Comparison of ENCODE assay signal across 11 cellular contexts in the genomic region with DNA sequence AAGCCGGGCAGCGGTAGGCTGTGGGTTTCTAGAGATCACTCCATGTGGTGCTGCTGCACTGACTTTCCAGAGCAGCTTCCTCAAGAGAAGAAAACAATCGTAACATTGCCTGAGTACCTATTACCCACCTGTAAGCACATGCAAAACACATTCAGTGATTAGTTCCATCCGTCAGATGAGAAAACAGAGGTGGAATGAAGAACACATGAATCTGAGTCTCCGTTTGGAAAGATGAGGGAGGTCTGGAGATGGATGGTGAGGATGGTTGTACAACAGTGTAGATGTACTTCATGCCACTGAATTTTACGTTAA. TPM values are rescaled to one million over a fixed set of nuclear protein-coding genes. Genes with fewer than 3 reads are reported as not detected.
DNase-seq lines count a peak whose midpoint lies in the region; ATAC-seq and TF ChIP-seq lines count a peak whose summit lies in the region.
"Had no signal": no experiment of that assay in that cellular context is flagged by ENCODE, and none has a peak within 500 bp of the region (broad histone marks: within the 10 kb centered on the region; RNA-seq: fewer than 3 reads in every experiment).

No MANE protein-coding gene starts in this region.

- CTCF ChIA-PET in activated CD4-positive, alpha-beta T cell treated with anti-CD3 and anti-CD28 coated beads, Interleukin-2, amount 10 ng/mL, durations not matched to agents 7 days and 5 days (lab: Charles Lee), result interaction anchor here (0.6 to 11.4 kb wide), 16 partner anchors 8 to 1297 kb away, joined by 3 to 155 read pairs (median 5); partner anchors contain the start of gene TPBGL
- CTCF ChIA-PET in PC-3 (lab: Charles Lee), result interaction anchor here (0.8 to 1.6 kb wide), 5 partner anchors 62 to 214 kb away, joined by 3 to 20 read pairs (median 8); no protein-coding TSS in a partner anchor

- peak overlapping the region; percentile 85 for H3K27ac Mint-ChIP-seq in activated CD4-positive, alpha-beta T cell treated with anti-CD3 and anti-CD28 coated beads, Interleukin-2, amount 10 ng/mL, durations not matched to agents 7 days and 5 days

- H3K4me1 Mint-ChIP-seq in activated CD4-positive, alpha-beta T cell treated with anti-CD3 and anti-CD28 coated beads, Interleukin-2, amount 10 ng/mL, durations not matched to agents 7 days and 5 days, result peaks cover 49% of the 10 kb centered on the region

- no peaks in the 10 kb centered on the region for H3K9me3 Mint-ChIP-seq in activated CD4-positive, alpha-beta T cell treated with anti-CD3 and anti-CD28 coated beads, Interleukin-2, amount 10 ng/mL, durations not matched to agents 7 days and 5 days

- WGBS in spleen, 5 donors, result 24 to 33% (median 27%) methylated on average over 4 to 6 of the region's 6 CpGs
- 66% methylated on average over 6 of the region's 6 CpGs for WGBS in esophagus muscularis mucosa

- H3K4me3 Mint-ChIP-seq in activated CD4-positive, alpha-beta T cell treated with anti-CD3 and anti-CD28 coated beads, Interleukin-2, amount 10 ng/mL, durations not matched to agents 7 days and 5 days, result peak overlapping the region; percentile 33

- no peaks in the 10 kb centered on the region for H3F3A ChIP-seq in PC-3 (ENCODE audit: low read length, unreplicated experiment)

- H3K9me2 ChIP-seq in PC-3 (replicated peaks; ENCODE audit: low read length), result no peaks in the 10 kb centered on the region

- H4K20me1 ChIP-seq in PC-3 (ENCODE audit: low read length), result no peaks in the 10 kb centered on the region

- TF ChIP-seq CTCF in PC-3 (conservative IDR thresholded peaks at IDR 0.05; ENCODE audit: low read depth, low read length) (no peak), colonic mucosa (IDR thresholded peaks at IDR 0.05) (no peak), spleen (IDR thresholded peaks at IDR 0.05 in 8 of 11, conservative IDR thresholded peaks at IDR 0.05 in 3 of 11) (no peak), esophagus muscularis mucosa (IDR thresholded peaks at IDR 0.05) (no peak)

- H3K4me3 ChIP-seq in PC-3 (ENCODE audit: low read length) (0 out of 2 replicates have a peak overlapping the region, but pooled peaks have one; percentile 26), colonic mucosa (no peak overlapping the region), spleen (no peak overlapping the region), esophagus muscularis mucosa (no peak overlapping the region)
- H3K4me3 ChIP-seq: HAP-1 had no signal

- BruUV-seq in PC-3 (replicated peaks; lab: Mats Ljungman, UMichigan), result no TSS peak

- no peaks in the 10 kb centered on the region for H3K79me2 ChIP-seq in PC-3 (ENCODE audit: low read length)
- H3K79me2 ChIP-seq: parathyroid adenoma had no signal

- TF ChIP-seq POLR2A in spleen (IDR thresholded peaks at IDR 0.05) (no peak), esophagus muscularis mucosa (IDR thresholded peaks at IDR 0.05; ENCODE audit: low read depth) (no peak)

- TF ChIP-seq EP300 in esophagus muscularis mucosa (IDR thresholded peaks at IDR 0.05), result no peak

- POLR2A ChIA-PET in activated CD4-positive, alpha-beta T cell treated with anti-CD3 and anti-CD28 coated beads, Interleukin-2, amount 10 ng/mL, durations not matched to agents 7 days and 5 days (lab: Charles Lee), result no interaction called here
- POLR2A ChIA-PET in PC-3 (lab: Charles Lee; ENCODE audit: unreplicated experiment), result no interaction called here

- H3K27ac ChIP-seq in PC-3 (ENCODE audit: low read length), result 0 out of 2 replicates have a peak overlapping the region, but pooled peaks have one; percentile 10
- H3K27ac ChIP-seq in colonic mucosa, result peak overlapping the region; percentile 46
- peak overlapping the region in 6 of 8 donors; percentile 44 to 69 (median 58) for H3K27ac ChIP-seq in spleen
- H3K27ac ChIP-seq in esophagus muscularis mucosa (replicated peaks in 1 of 4), result no peak overlapping the region
- H3K27ac ChIP-seq: parathyroid adenoma had no signal

- H3K36me3 Mint-ChIP-seq in activated CD4-positive, alpha-beta T cell treated with anti-CD3 and anti-CD28 coated beads, Interleukin-2, amount 10 ng/mL, durations not matched to agents 7 days and 5 days (ENCODE audit: low read depth), result no peaks in the 10 kb centered on the region

- H3K9me3 ChIP-seq in PC-3 (ENCODE audit: low read length) (no peaks in the 10 kb centered on the region), colonic mucosa (no peaks in the 10 kb centered on the region), spleen (no peaks in the 10 kb centered on the region), esophagus muscularis mucosa (no peaks in the 10 kb centered on the region)
- H3K9me3 ChIP-seq: HAP-1 had no signal

- H3K4me2 ChIP-seq in PC-3 (ENCODE audit: low read length), result peak overlapping the region; percentile 74

- no peak for DNase-seq in activated CD4-positive, alpha-beta T cell treated with anti-CD3 and anti-CD28 coated beads, Interleukin-2, amount 10 ng/mL, durations not matched to agents 7 days and 5 days
- DNase-seq in activated CD4-positive, alpha-beta T cell treated with anti-CD3 and anti-CD28 coated beads for 4 hours, result no peak
- DNase-seq in PC-3 (no peak), colonic mucosa (no peak), spleen (no peak), NCI-H2029 treated with DMSO at 0.1 percent for 48 hours (lab: John Stamatoyannopoulos, UW) (no peak), KG1 (lab: John Stamatoyannopoulos, UW) (no peak), esophagus muscularis mucosa (ENCODE audit: extremely low spot score) (no peak)

- H3K4me1 ChIP-seq in PC-3 (ENCODE audit: insufficient read depth, low read length) (peaks cover 11% of the 10 kb centered on the region), colonic mucosa (peaks cover 6% of the 10 kb centered on the region), spleen (peaks cover 12 to 54% (median 37%) of the 10 kb centered on the region in 6 donors), esophagus muscularis mucosa (peaks cover 15 to 36% (median 27%) of the 10 kb centered on the region in 4 donors)
- H3K4me1 ChIP-seq: HAP-1, parathyroid adenoma had no signal

- H3K9ac ChIP-seq in PC-3 (ENCODE audit: low read length) (no peak overlapping the region), colonic mucosa (ENCODE audit: low read depth in 2 of 2, low read length in 2 of 2) (no peak overlapping the region)
- H3K9ac ChIP-seq: parathyroid adenoma had no signal

- H3K27me3 Mint-ChIP-seq in activated CD4-positive, alpha-beta T cell treated with anti-CD3 and anti-CD28 coated beads, Interleukin-2, amount 10 ng/mL, durations not matched to agents 7 days and 5 days, result peaks cover 3% of the 10 kb centered on the region

- H3K36me3 ChIP-seq in PC-3 (ENCODE audit: low read depth, low read length) (no peaks in the 10 kb centered on the region), colonic mucosa (no peaks in the 10 kb centered on the region), spleen (no peaks in the 10 kb centered on the region), esophagus muscularis mucosa (no peaks in the 10 kb centered on the region)
- H3K36me3 ChIP-seq: HAP-1 had no signal

- intact Hi-C loops in PC-3 (cut with micrococcal nuclease), result loop anchor here (1.0 kb wide), 3 partner anchors 62 to 214 kb away; no protein-coding TSS in a partner anchor
- intact Hi-C loops in colonic mucosa (cut with DNase I), result loop anchor here (1.0 to 5.0 kb wide), 3 partner anchors 62 to 211 kb away; no protein-coding TSS in a partner anchor
- intact Hi-C loops in spleen (cut with DNase I; ENCODE audit: low total_unique reads), result loop anchor here (5.0 to 10.0 kb wide), 3 partner anchors 64 to 219 kb away; partner anchors contain the start of gene TPBGL
- intact Hi-C loops in esophagus muscularis mucosa (cut with DNase I), result loop anchor here (5.0 kb wide), 1 partner anchor 64 kb away; no protein-coding TSS in a partner anchor

- H3K27me3 ChIP-seq in PC-3 (ENCODE audit: low read length), result peaks cover 32% of the 10 kb centered on the region
- H3K27me3 ChIP-seq in colonic mucosa, result no peaks in the 10 kb centered on the region
- no peaks in the 10 kb centered on the region for H3K27me3 ChIP-seq in spleen (replicated peaks in 1 of 7)
- peaks cover 0 to 19% (median 0%) of the 10 kb centered on the region in 4 donors for H3K27me3 ChIP-seq in esophagus muscularis mucosa

- H2AFZ ChIP-seq in PC-3 (ENCODE audit: low read length), result peak overlapping the region; percentile 67
- H2AFZ ChIP-seq: parathyroid adenoma had no signal

- ATAC-seq in PC-3, result no peak

RNA-seq across cellular contexts. Expression of gene SLCO2B1, which starts 7.5 kb away (rescaled TPM):
- total RNA-seq in activated CD4-positive, alpha-beta T cell treated with anti-CD3 and anti-CD28 coated beads, Interleukin-2, amount 10 ng/mL, durations not matched to agents 7 days and 5 days, result under 1 TPM in 1 of 2 experiments, not detected in 1; 0.37 TPM
- total RNA-seq in PC-3 (2014; rRNA removed) (not detected in 2 replicates), colonic mucosa (10 to 100 TPM; 37.6 to 50.3 TPM), spleen (100 to 1,000 TPM in 5 of 7 donors, 10 to 100 TPM in 2; 75.1 to 307 (median 181) TPM), esophagus muscularis mucosa (10 to 100 TPM; 30.5 to 61.1 (median 33.0) TPM)
- polyA plus RNA-seq in spleen, result 10 to 100 TPM; 10.2 to 18.4 (median 14.4) TPM

RNA-seq across cellular contexts. Expression of gene OR2AT4, which starts 46.7 kb away (rescaled TPM):
- total RNA-seq in activated CD4-positive, alpha-beta T cell treated with anti-CD3 and anti-CD28 coated beads, Interleukin-2, amount 10 ng/mL, durations not matched to agents 7 days and 5 days, result not detected
- total RNA-seq in PC-3 (2014; rRNA removed) (not detected in 2 replicates), colonic mucosa (not detected), spleen (not detected), esophagus muscularis mucosa (under 1 TPM in 1 of 4 donors, not detected in 3; 0.06 TPM)
- polyA plus RNA-seq in spleen, result not detected
- polyA plus RNA-seq: urinary bladder had no signal

Comparison
In these comparisons a context has a peak if more than half of its experiments do, and no peak if none do; other contexts are left out.
1. H3K27ac ChIP-seq: peak in PC-3 (single experiment), colonic mucosa (single experiment) and spleen (6 of 8); none in esophagus muscularis mucosa (0 of 4).
2. RNA of gene SLCO2B1, which starts 7.5 kb away (total RNA-seq): 75.1 to 307 TPM in spleen, 37.6 to 50.3 TPM in colonic mucosa and 30.5 to 61.1 TPM in esophagus muscularis mucosa; 0.37 TPM in activated CD4-positive, alpha-beta T cell treated with anti-CD3 and anti-CD28 coated beads, Interleukin-2, amount 10 ng/mL, durations not matched to agents 7 days and 5 days and not detected in PC-3; every median in the first group is over 10 times any median in the second.